6 cellular contexts compared by ENCODE assay signal in the genomic region with DNA sequence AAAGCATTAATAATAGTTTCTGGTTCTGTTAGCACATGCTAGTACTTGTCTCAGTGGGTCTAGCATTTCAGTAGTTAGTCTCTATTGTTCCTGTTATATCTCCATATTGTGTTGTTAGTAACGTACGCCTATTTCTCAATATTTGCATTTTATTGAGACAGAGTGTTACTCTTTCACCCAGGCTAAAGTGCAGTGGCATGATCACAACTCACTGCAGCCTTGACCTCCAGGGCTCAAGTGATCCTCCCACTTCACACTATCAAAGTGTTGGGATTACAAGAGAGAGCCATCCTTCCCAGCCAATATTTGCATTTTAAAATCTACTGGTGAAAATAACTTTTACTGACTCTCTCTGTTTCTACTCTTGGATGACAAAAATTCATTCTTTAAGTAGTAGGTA.
"Had no signal": no experiment of that assay in that cellular context is flagged by ENCODE, and none has a peak within 500 bp of the region (broad histone marks: within the 10 kb centered on the region; RNA-seq: fewer than 3 reads in every experiment).

No MANE protein-coding gene starts in this region.

- FAIRE-seq: H1, H54, HTR-8/SVneo had no signal

- ATAC-seq: GM23338 had no signal

- H3K4me3 ChIP-seq: GM23338 had no signal

- DNase-seq: H9, HCEC 1CT had no signal

- H3K4me2 ChIP-seq: GM23338 had no signal
